Comparison of ENCODE assay signal across 11 cellular contexts in the genomic region with DNA sequence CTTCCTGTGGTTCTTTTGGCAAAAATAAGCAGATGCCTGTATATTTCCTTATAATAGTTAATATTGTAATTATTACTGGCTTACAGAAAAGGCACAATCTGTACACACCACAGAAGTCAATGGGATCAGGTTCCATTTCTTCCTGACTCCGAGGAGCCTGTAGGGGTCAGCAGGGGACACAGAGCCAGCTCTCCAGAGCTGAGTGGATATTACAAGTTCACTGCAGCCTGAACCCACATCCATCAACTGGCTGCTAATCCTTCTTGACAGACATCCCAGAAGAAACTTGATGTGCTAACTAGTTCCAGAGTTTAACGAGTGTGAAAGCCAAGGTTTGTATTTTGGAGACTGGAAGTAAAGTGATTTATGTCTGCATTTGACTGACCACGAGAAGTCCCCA.
A peak's percentile ranks its signal among the peaks of the same experiment; 100 is the strongest.
DNase-seq lines count a peak whose midpoint lies in the region; ATAC-seq and TF ChIP-seq lines count a peak whose summit lies in the region.
"Had no signal": no experiment of that assay in that cellular context is flagged by ENCODE, and none has a peak within 500 bp of the region (broad histone marks: within the 10 kb centered on the region; RNA-seq: fewer than 3 reads in every experiment).

No MANE protein-coding gene starts in this region.

- H3K4me1 Mint-ChIP-seq in endothelial cell (ENCODE audit: unreplicated experiment), result no peaks in the 10 kb centered on the region

- H3K9me3 ChIP-seq in gastrocnemius medialis (no peaks in the 10 kb centered on the region), upper lobe of left lung (peaks cover 0 to 4% (median 1%) of the 10 kb centered on the region in 4 donors)

- in situ Hi-C loops in gastrocnemius medialis (cut with MboI; ENCODE audit: low sequenced_read_pairs in 4 of 4), result loop anchor here in 1 of 4 donors (10.0 kb wide), 1 partner anchor 212 kb away; no protein-coding TSS in a partner anchor

- TF ChIP-seq EP300 in upper lobe of left lung (IDR thresholded peaks at IDR 0.05), result no peak

- H3K4me3 ChIP-seq in gastrocnemius medialis (no peak overlapping the region), upper lobe of left lung (no peak overlapping the region)

- intact Hi-C loops in gastrocnemius medialis (cut with DNase I; ENCODE audit: low total_unique reads), result no loop called here
- intact Hi-C loops in posterior vena cava (cut with DNase I), result no loop called here

- H3K36me3 ChIP-seq in gastrocnemius medialis (no peaks in the 10 kb centered on the region), upper lobe of left lung (no peaks in the 10 kb centered on the region)

- peak; percentile 95 to 99 for ATAC-seq in gastrocnemius medialis
- no peak for ATAC-seq in upper lobe of left lung (ENCODE audit: low FRiP score in 2 of 2)

- 24 to 32% methylated on average over 3 of the region's 3 CpGs for WGBS in upper lobe of left lung, 2 donors

- H3K27me3 ChIP-seq in gastrocnemius medialis (peaks cover 0 to 7% (median 0%) of the 10 kb centered on the region in 3 donors), upper lobe of left lung (no peaks in the 10 kb centered on the region)

- no peak for TF ChIP-seq CTCF in endothelial cell (IDR thresholded peaks at IDR 0.05; ENCODE audit: unreplicated experiment)
- TF ChIP-seq CTCF in gastrocnemius medialis (IDR thresholded peaks at IDR 0.05 in 4 of 5, conservative IDR thresholded peaks at IDR 0.05 in 1 of 5), result peak in 2 of 5 experiments; percentile 15 to 41
- TF ChIP-seq CTCF in upper lobe of left lung (IDR thresholded peaks at IDR 0.05), result no peak

- no peak overlapping the region for H3K4me3 Mint-ChIP-seq in endothelial cell (ENCODE audit: unreplicated experiment)

- H3K36me3 Mint-ChIP-seq in endothelial cell (ENCODE audit: low read depth, unreplicated experiment), result no peaks in the 10 kb centered on the region

- H3K4me1 ChIP-seq in gastrocnemius medialis (peaks cover 10 to 13% of the 10 kb centered on the region in 2 donors), upper lobe of left lung (no peaks in the 10 kb centered on the region)

- no peak overlapping the region for H3K27ac Mint-ChIP-seq in endothelial cell (ENCODE audit: unreplicated experiment)

- no peaks in the 10 kb centered on the region for H3K27me3 Mint-ChIP-seq in endothelial cell (ENCODE audit: unreplicated experiment)

- H3K27ac ChIP-seq in gastrocnemius medialis (no peak overlapping the region), upper lobe of left lung (no peak overlapping the region)

- DNase-seq in NCI-H2107 (lab: John Stamatoyannopoulos, UW) (peak; percentile 19), NCI-H2107 treated with DMSO at 0.1 percent for 48 hours (lab: John Stamatoyannopoulos, UW; ENCODE audit: unreplicated experiment) (no peak), NCI-H2196 treated with DMSO at 0.1 percent for 48 hours (lab: John Stamatoyannopoulos, UW; ENCODE audit: unreplicated experiment) (peak; percentile 20), endothelial cell (ENCODE audit: low spot score) (peak; percentile 43), gastrocnemius medialis (peak; percentile 52), posterior vena cava (ENCODE audit: low spot score) (no peak), GM19238 (ENCODE audit: insufficient read length, low spot score) (no peak), upper lobe of left lung (no peak)
- DNase-seq: dermis blood vessel endothelial cell, NCI-H187, T-helper 9 cell had no signal

- no peak for TF ChIP-seq POLR2A in gastrocnemius medialis (IDR thresholded peaks at IDR 0.05)
- TF ChIP-seq POLR2A in upper lobe of left lung (IDR thresholded peaks at IDR 0.05), result no peak

- H3K9me3 Mint-ChIP-seq in endothelial cell (ENCODE audit: unreplicated experiment), result no peaks in the 10 kb centered on the region

Comparison
In these comparisons a context has a peak if more than half of its experiments do, and no peak if none do; other contexts are left out.
1. DNase-seq: peak in NCI-H2107 (single experiment), NCI-H2196 treated with DMSO at 0.1 percent for 48 hours (single experiment), endothelial cell (single experiment) and gastrocnemius medialis (2 of 2); none in NCI-H2107 treated with DMSO at 0.1 percent for 48 hours (single experiment), posterior vena cava (single experiment), GM19238 (single experiment) and upper lobe of left lung (0 of 2).
2. ATAC-seq: peak in gastrocnemius medialis (2 of 2); none in upper lobe of left lung (0 of 2).